Comparison of ENCODE assay signal across 13 cellular contexts in the genomic region with DNA sequence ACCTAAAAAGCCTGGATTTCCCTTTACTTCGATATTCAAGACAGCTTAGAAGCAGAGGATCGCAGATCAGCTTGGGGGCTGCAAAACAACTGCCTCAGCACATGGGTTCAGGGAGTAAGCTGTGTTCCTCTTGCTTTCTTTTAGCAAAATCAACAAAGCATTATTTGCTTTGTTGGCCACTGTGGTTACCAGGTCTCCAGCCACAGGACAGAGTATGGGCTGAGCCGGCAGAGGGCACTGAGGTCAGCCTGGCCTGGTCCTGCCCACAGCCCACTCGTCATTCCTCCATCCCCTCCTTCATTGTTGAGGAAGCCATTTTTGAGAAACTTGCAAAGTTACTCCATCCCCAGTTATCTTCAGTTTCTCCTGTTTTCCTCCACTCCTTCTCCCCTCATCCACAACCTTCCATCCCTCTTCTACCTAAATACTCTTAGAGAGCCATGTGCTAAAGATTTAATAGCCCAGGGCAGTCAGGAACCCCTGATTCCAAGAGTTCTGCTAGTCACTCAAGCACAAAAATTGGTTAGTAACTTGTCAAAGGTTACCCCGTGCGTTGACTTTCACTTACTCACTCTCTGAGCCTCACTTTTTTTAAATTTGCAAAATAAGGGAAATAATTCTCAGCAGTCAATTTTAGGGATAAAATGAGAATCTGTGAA.
DNase-seq lines count a peak whose midpoint lies in the region; ATAC-seq lines count a peak whose summit lies in the region.
"Had no signal": no experiment of that assay in that cellular context is flagged by ENCODE, and none has a peak within 500 bp of the region (broad histone marks: within the 10 kb centered on the region; RNA-seq: fewer than 3 reads in every experiment).

No MANE protein-coding gene starts in this region.

- no peak for ATAC-seq in HG02885 (IDR thresholded peaks at IDR 0.05; ENCODE audit: poor library complexity, unreplicated experiment)
- ATAC-seq: foreskin keratinocyte; stimulated activated naive CD8-positive, alpha-beta T cell treated with anti-CD3 and anti-CD28 coated beads, Interleukin-15, Interleukin-2, amounts not matched to agents 100 U/mL and 50 U/mL, for 24 hours had no signal

- DNase-seq in HuH-7.5 (ENCODE audit: low spot score) (peak; percentile 86), OCI-M1 (lab: John Stamatoyannopoulos, UW) (peak; percentile 11), glomerular visceral epithelial cell (ENCODE audit: extremely low spot score) (peak; percentile 76), renal cortical epithelial cell (ENCODE audit: low read depth) (peak; percentile 85), NCI-H1436 treated with DMSO at 0.1 percent for 48 hours (lab: John Stamatoyannopoulos, UW) (no peak)
- DNase-seq in stimulated activated naive CD4-positive, alpha-beta T cell treated with Interleukin-2 at 50 U/mL for 16 hours (lab: John Stamatoyannopoulos, UW) = no peak
- DNase-seq: activated CD4-positive, CD25-positive, alpha-beta regulatory T cell treated with anti-CD3 and anti-CD28 coated beads, Interleukin-2, amount 50 U/mL, for 72 hours; activated naive CD4-positive, alpha-beta T cell treated with anti-CD3 and anti-CD28 coated beads, Interleukin-2, amount 50 U/mL, for 16 hours; DND-41; foreskin keratinocyte; mesendoderm; stimulated activated naive CD8-positive, alpha-beta T cell treated with anti-CD3 and anti-CD28 coated beads, Interleukin-15, Interleukin-2, amounts not matched to agents 100 U/mL and 50 U/mL, for 24 hours had no signal

Comparison
In these comparisons a context has a peak if more than half of its experiments do, and no peak if none do; other contexts are left out.
1. DNase-seq: peak in HuH-7.5 (single experiment), OCI-M1 (single experiment), glomerular visceral epithelial cell (single experiment) and renal cortical epithelial cell (single experiment); none in NCI-H1436 treated with DMSO at 0.1 percent for 48 hours (single experiment) and stimulated activated naive CD4-positive, alpha-beta T cell treated with Interleukin-2 at 50 U/mL for 16 hours (single experiment).